Comparison of ENCODE assay signal across 8 cellular contexts in the genomic region with DNA sequence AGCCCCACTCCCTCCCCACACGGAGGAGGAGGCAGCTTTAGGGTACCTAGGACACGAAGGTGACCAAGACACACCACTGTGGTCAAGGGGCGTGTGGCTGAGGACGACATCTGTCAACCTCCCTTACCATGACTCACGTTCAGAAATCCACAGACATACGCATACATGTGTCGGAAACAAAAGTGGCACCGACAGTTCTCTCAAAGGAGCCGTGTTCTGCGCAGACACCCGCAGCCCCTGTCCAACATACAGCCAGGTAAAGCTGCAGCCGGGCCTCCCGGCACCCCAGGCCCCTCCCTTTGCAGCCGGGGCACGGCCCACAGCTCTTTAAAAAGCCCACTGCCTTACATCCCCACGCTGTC. TPM values are rescaled to one million over a fixed set of nuclear protein-coding genes. Genes with fewer than 3 reads are reported as not detected.
DNase-seq lines count a peak whose midpoint lies in the region; ATAC-seq, FAIRE-seq and TF ChIP-seq lines count a peak whose summit lies in the region.

No MANE protein-coding gene starts in this region.

- no peak for TF ChIP-seq CTCF in natural killer cell (IDR thresholded peaks at IDR 0.05)

- intact Hi-C loops in natural killer cell (cut with micrococcal nuclease), result no loop called here

- H3K4me1 Mint-ChIP-seq in natural killer cell treated with Interleukin-12 subunit alpha and Interleukin-12 subunit beta and Interleukin-15 and Interleukin-18, amount 100 ng/mL, for 72 hours (ENCODE audit: low read depth in 2 of 2), result peaks cover 6 to 11% of the 10 kb centered on the region in 2 donors
- peaks cover 4 to 6% of the 10 kb centered on the region in 2 donors for H3K4me1 Mint-ChIP-seq in natural killer cell

- H3K27ac Mint-ChIP-seq in natural killer cell treated with Interleukin-12 subunit alpha and Interleukin-12 subunit beta and Interleukin-15 and Interleukin-18, amount 100 ng/mL, for 72 hours, result peak overlapping the region; percentile 73 to 87
- H3K27ac Mint-ChIP-seq in natural killer cell, result no peak overlapping the region

- peak in 1 of 2 donors; percentile 39 for ATAC-seq in natural killer cell treated with Interleukin-12 subunit alpha and Interleukin-12 subunit beta and Interleukin-15 and Interleukin-18, amount 100 ng/mL, for 72 hours
- ATAC-seq in natural killer cell (no peak), HG03108 (IDR thresholded peaks at IDR 0.05; ENCODE audit: unreplicated experiment) (no peak), GM18909 (IDR thresholded peaks at IDR 0.05; ENCODE audit: poor library complexity, unreplicated experiment) (no peak)

- no peaks in the 10 kb centered on the region for H3K36me3 Mint-ChIP-seq in natural killer cell treated with Interleukin-12 subunit alpha and Interleukin-12 subunit beta and Interleukin-15 and Interleukin-18, amount 100 ng/mL, for 72 hours
- H3K36me3 Mint-ChIP-seq in natural killer cell, result no peaks in the 10 kb centered on the region

- no peaks in the 10 kb centered on the region for H3K9me3 Mint-ChIP-seq in natural killer cell treated with Interleukin-12 subunit alpha and Interleukin-12 subunit beta and Interleukin-15 and Interleukin-18, amount 100 ng/mL, for 72 hours
- H3K9me3 Mint-ChIP-seq in natural killer cell, result no peaks in the 10 kb centered on the region

- DNase-seq in natural killer cell treated with Interleukin-12 subunit alpha and Interleukin-12 subunit beta and Interleukin-15 and Interleukin-18, amount 100 ng/mL, for 72 hours (ENCODE audit: low spot score), result no peak
- DNase-seq in natural killer cell, result no peak
- peak; percentile 34 for DNase-seq in activated T-cell treated with anti-CD3 and anti-CD28 coated beads, Interleukin-2, amount 50 U/mL, for 1 hour
- peak; percentile 48 for DNase-seq in hepatic stellate cell (ENCODE audit: low spot score)
- DNase-seq in urothelium cell line (ENCODE audit: low spot score), result peak; percentile 52
- no peak for DNase-seq in iPS-NIHi11 (ENCODE audit: low spot score)

- H3K27me3 Mint-ChIP-seq in natural killer cell treated with Interleukin-12 subunit alpha and Interleukin-12 subunit beta and Interleukin-15 and Interleukin-18, amount 100 ng/mL, for 72 hours, result peaks cover 6 to 16% of the 10 kb centered on the region in 2 donors
- H3K27me3 Mint-ChIP-seq in natural killer cell (ENCODE audit: low read depth in 2 of 2), result peaks cover 13 to 17% of the 10 kb centered on the region in 2 donors

- FAIRE-seq in urothelium cell line (lab: Jason Lieb, UNC), result no peak

- peak overlapping the region; percentile 78 for H3K4me3 Mint-ChIP-seq in natural killer cell treated with Interleukin-12 subunit alpha and Interleukin-12 subunit beta and Interleukin-15 and Interleukin-18, amount 100 ng/mL, for 72 hours
- no peak overlapping the region for H3K4me3 Mint-ChIP-seq in natural killer cell

RNA-seq across cellular contexts. Expression of gene KLHDC4, which starts 40.4 kb away (rescaled TPM):
- total RNA-seq in natural killer cell treated with Interleukin-12 subunit alpha and Interleukin-12 subunit beta and Interleukin-15 and Interleukin-18, amount 100 ng/mL, for 72 hours, result 100 to 1,000 TPM in 1 of 2 donors, 10 to 100 TPM in 1; 71.0 to 188 TPM
- 100 to 1,000 TPM; 210 to 311 (median 210) TPM for total RNA-seq in natural killer cell

Comparison
In these comparisons a context has a peak if more than half of its experiments do, and no peak if none do; other contexts are left out.
1. H3K27ac Mint-ChIP-seq: peak in natural killer cell treated with Interleukin-12 subunit alpha and Interleukin-12 subunit beta and Interleukin-15 and Interleukin-18, amount 100 ng/mL, for 72 hours (2 of 2); none in natural killer cell (0 of 2).
2. DNase-seq: peak in activated T-cell treated with anti-CD3 and anti-CD28 coated beads, Interleukin-2, amount 50 U/mL, for 1 hour (single experiment), hepatic stellate cell (single experiment) and urothelium cell line (single experiment); none in natural killer cell treated with Interleukin-12 subunit alpha and Interleukin-12 subunit beta and Interleukin-15 and Interleukin-18, amount 100 ng/mL, for 72 hours (single experiment), natural killer cell (single experiment) and iPS-NIHi11 (single experiment).